Comparison of ENCODE assay signal across 19 cellular contexts in genomic region chr16:57308041-57308440, GRCh38. TPM values are rescaled to one million over a fixed set of nuclear protein-coding genes. Genes with fewer than 3 reads are reported as not detected.
DNase-seq lines count a peak whose midpoint lies in the region; ATAC-seq and TF ChIP-seq lines count a peak whose summit lies in the region.
"Had no signal": no experiment of that assay in that cellular context is flagged by ENCODE, and none has a peak within 500 bp of the region (broad histone marks: within the 10 kb centered on the region; RNA-seq: fewer than 3 reads in every experiment).

No MANE protein-coding gene starts in this region.

- no peaks in the 10 kb centered on the region for H3K9me3 Mint-ChIP-seq in Caco-2 (ENCODE audit: unreplicated experiment)
- no peaks in the 10 kb centered on the region for H3K9me3 Mint-ChIP-seq in activated CD4-positive, alpha-beta memory T cell treated with anti-CD3 and anti-CD28 coated beads for 36 hours
- H3K9me3 Mint-ChIP-seq: CD4-positive, alpha-beta T cell had no signal

- DNase-seq in Caco-2: peak in 1 of 2 experiments; percentile 23
- DNase-seq in ascending aorta (ENCODE audit: low spot score in 2 of 2): no peak
- peak; percentile 45 for DNase-seq in kidney tubule cell (ENCODE audit: low spot score)
- DNase-seq in sciatic nerve (ENCODE audit: low spot score): peak; percentile 10
- DNase-seq in HEK293T (ENCODE audit: extremely low spot score): no peak
- DNase-seq in activated CD4-positive, alpha-beta memory T cell treated with anti-CD3 and anti-CD28 coated beads for 36 hours: no peak
- DNase-seq in T1000 (lab: John Stamatoyannopoulos, UW): no peak
- DNase-seq in pons (ENCODE audit: low spot score): no peak
- DNase-seq: CD4-positive, alpha-beta T cell; EL; NCI-H1105; NCI-H2081; NCI-H2171 treated with DMSO at 0.1 percent for 48 hours; NCI-H446 treated with DMSO at 0.1 percent for 48 hours; NCI-H69; NK-92 treated with Interleukin-12 subunit alpha and Interleukin-12 subunit beta, amount 100 ng/mL, for 24 hours had no signal

- BruUV-seq in Caco-2 (replicated peaks; lab: Mats Ljungman, UMichigan): no TSS peak

- H3K27ac Mint-ChIP-seq in Caco-2 (ENCODE audit: unreplicated experiment): peak overlapping the region; percentile 58
- H3K27ac Mint-ChIP-seq in activated CD4-positive, alpha-beta memory T cell treated with anti-CD3 and anti-CD28 coated beads for 36 hours: no peak overlapping the region
- H3K27ac Mint-ChIP-seq: CD4-positive, alpha-beta T cell had no signal

- peaks cover 34% of the 10 kb centered on the region for H3K4me1 Mint-ChIP-seq in Caco-2 (ENCODE audit: low read depth, unreplicated experiment)
- peaks cover 3% of the 10 kb centered on the region for H3K4me1 Mint-ChIP-seq in activated CD4-positive, alpha-beta memory T cell treated with anti-CD3 and anti-CD28 coated beads for 36 hours (ENCODE audit: low read depth)

- peak overlapping the region; percentile 94 for H3K27ac ChIP-seq in ascending aorta
- H3K27ac ChIP-seq: Peyer's patch had no signal

- no peak overlapping the region for H3K4me3 Mint-ChIP-seq in Caco-2 (ENCODE audit: unreplicated experiment)
- H3K4me3 Mint-ChIP-seq in activated CD4-positive, alpha-beta memory T cell treated with anti-CD3 and anti-CD28 coated beads for 36 hours: no peak overlapping the region
- H3K4me3 Mint-ChIP-seq: CD4-positive, alpha-beta T cell had no signal

- no peak for TF ChIP-seq CTCF in Caco-2 (IDR thresholded peaks at IDR 0.05; ENCODE audit: insufficient read depth in 1 of 2, low read depth in 1 of 2, low read length in 1 of 2, severe bottlenecking in 1 of 2, unreplicated experiment in 1 of 2)
- TF ChIP-seq CTCF in ascending aorta (IDR thresholded peaks at IDR 0.05): no peak

- H3K9me3 ChIP-seq in Caco-2 (no peaks in the 10 kb centered on the region), ascending aorta (no peaks in the 10 kb centered on the region)
- H3K9me3 ChIP-seq: Peyer's patch had no signal

- CTCF ChIA-PET in Caco-2 (lab: Charles Lee): no interaction called here
- CTCF ChIA-PET in HEK293T (lab: Yijun Ruan, JAX): no interaction called here
- CTCF ChIA-PET in activated CD4-positive, alpha-beta memory T cell treated with anti-CD3 and anti-CD28 coated beads for 36 hours (lab: Charles Lee): interaction anchor here (0.6 kb wide), 1 partner anchor 144 kb away, joined by 3 read pairs; no protein-coding TSS in a partner anchor

- peaks cover 24% of the 10 kb centered on the region for H3K4me1 ChIP-seq in Caco-2
- peaks cover 5 to 28% of the 10 kb centered on the region in 2 donors for H3K4me1 ChIP-seq in ascending aorta

- H3K36me3 ChIP-seq in Caco-2 (ENCODE audit: control insufficient read depth, insufficient read depth, low read length): no peaks in the 10 kb centered on the region
- no peaks in the 10 kb centered on the region for H3K36me3 ChIP-seq in ascending aorta
- H3K36me3 ChIP-seq: Peyer's patch had no signal

- H3K36me3 Mint-ChIP-seq in Caco-2 (ENCODE audit: insufficient read depth, unreplicated experiment): peaks cover 11% of the 10 kb centered on the region
- H3K36me3 Mint-ChIP-seq in activated CD4-positive, alpha-beta memory T cell treated with anti-CD3 and anti-CD28 coated beads for 36 hours: no peaks in the 10 kb centered on the region

- POLR2A ChIA-PET in Caco-2 (lab: Charles Lee): no interaction called here
- POLR2A ChIA-PET in HEK293T (lab: Yijun Ruan, JAX): no interaction called here
- POLR2A ChIA-PET in activated CD4-positive, alpha-beta memory T cell treated with anti-CD3 and anti-CD28 coated beads for 36 hours (lab: Charles Lee): no interaction called here

- H3K27me3 Mint-ChIP-seq in Caco-2 (ENCODE audit: insufficient read depth, unreplicated experiment): no peaks in the 10 kb centered on the region
- peaks cover 1% of the 10 kb centered on the region for H3K27me3 Mint-ChIP-seq in activated CD4-positive, alpha-beta memory T cell treated with anti-CD3 and anti-CD28 coated beads for 36 hours

- intact Hi-C loops in Caco-2 (cut with micrococcal nuclease; ENCODE audit: unreplicated experiment) (no loop called here), ascending aorta (cut with DNase I) (loop anchor here (10.0 kb wide), 1 partner anchor 373 kb away; the partner anchor contains the start of gene HERPUD1), sciatic nerve (cut with DNase I) (no loop called here)
- intact Hi-C loops in activated CD4-positive, alpha-beta memory T cell treated with anti-CD3 and anti-CD28 coated beads for 36 hours (cut with micrococcal nuclease): no loop called here

- no peak overlapping the region for H3K4me3 ChIP-seq in Caco-2 (ENCODE audit: low read depth, low read length)
- no peak overlapping the region for H3K4me3 ChIP-seq in ascending aorta
- H3K4me3 ChIP-seq: K562, Peyer's patch had no signal

- H3K27me3 ChIP-seq in Caco-2 (replicated peaks; ENCODE audit: control insufficient read depth, insufficient read depth, low read length): no peaks in the 10 kb centered on the region
- no peaks in the 10 kb centered on the region for H3K27me3 ChIP-seq in ascending aorta
- H3K27me3 ChIP-seq: Peyer's patch had no signal

- no peak for ATAC-seq in sciatic nerve
- ATAC-seq: K562 had no signal

TF ChIP-seq in HEK293T, 16 proteins besides CTCF, POLR2A, EP300 and RAD21:
- TF ChIP-seq HDGF (IDR thresholded peaks at IDR 0.05; ENCODE audit: borderline replicate concordance) (no peak), FOXA1 (IDR thresholded peaks at IDR 0.05) (no peak), SP1 (IDR thresholded peaks at IDR 0.05) (no peak), L3MBTL2 (conservative IDR thresholded peaks at IDR 0.05) (no peak), TARDBP (IDR thresholded peaks at IDR 0.05) (no peak), ELF4 (IDR thresholded peaks at IDR 0.05) (no peak), BHLHE40 (IDR thresholded peaks at IDR 0.05; ENCODE audit: borderline replicate concordance) (no peak), LEF1 (IDR thresholded peaks at IDR 0.05; ENCODE audit: borderline replicate concordance) (no peak), FOXK2 (IDR thresholded peaks at IDR 0.05) (no peak), FOXM1 (IDR thresholded peaks at IDR 0.05; ENCODE audit: borderline replicate concordance) (no peak), SUZ12 (IDR thresholded peaks at IDR 0.05) (no peak), ARNT (IDR thresholded peaks at IDR 0.05) (no peak), PKNOX1 (IDR thresholded peaks at IDR 0.05) (no peak), NFRKB (IDR thresholded peaks at IDR 0.05) (no peak), ZNF384 (IDR thresholded peaks at IDR 0.05) (no peak)

RNA-seq across cellular contexts. Expression of gene PLLP, which starts 23.6 kb away (rescaled TPM):
- total RNA-seq in Caco-2 (2022): 53.0 and 54.0 TPM in 2 replicates
- total RNA-seq in ascending aorta: 0.21 TPM
- 121 TPM for total RNA-seq in sciatic nerve
- total RNA-seq in activated CD4-positive, alpha-beta memory T cell treated with anti-CD3 and anti-CD28 coated beads for 36 hours: not detected

RNA-seq across cellular contexts. Expression of gene CCL22, which starts 50.5 kb away (rescaled TPM):
- total RNA-seq in Caco-2 (2022) (0.44 and 0.68 TPM in 2 replicates), ascending aorta (not detected), sciatic nerve (0.13 TPM)
- total RNA-seq in activated CD4-positive, alpha-beta memory T cell treated with anti-CD3 and anti-CD28 coated beads for 36 hours: 1 to 10 TPM; 1.5 to 1.7 TPM
- total RNA-seq: CD4-positive, alpha-beta T cell; SK-MEL-5 had no signal

Comparison
In these comparisons a context has a peak if more than half of its experiments do, and no peak if none do; other contexts are left out.
1. DNase-seq: peak in kidney tubule cell (single experiment) and sciatic nerve (single experiment); none in ascending aorta (0 of 2), HEK293T (single experiment), activated CD4-positive, alpha-beta memory T cell treated with anti-CD3 and anti-CD28 coated beads for 36 hours (single experiment), T1000 (single experiment) and pons (single experiment).
2. RNA of gene PLLP, which starts 23.6 kb away (total RNA-seq): 121 TPM in sciatic nerve (single experiment) and 53.0 to 54.0 TPM in Caco-2; 0.21 TPM in ascending aorta (single experiment) and not detected in activated CD4-positive, alpha-beta memory T cell treated with anti-CD3 and anti-CD28 coated beads for 36 hours; every median in the first group is over 10 times any median in the second.